9 cellular contexts compared by ENCODE assay signal in the genomic region with DNA sequence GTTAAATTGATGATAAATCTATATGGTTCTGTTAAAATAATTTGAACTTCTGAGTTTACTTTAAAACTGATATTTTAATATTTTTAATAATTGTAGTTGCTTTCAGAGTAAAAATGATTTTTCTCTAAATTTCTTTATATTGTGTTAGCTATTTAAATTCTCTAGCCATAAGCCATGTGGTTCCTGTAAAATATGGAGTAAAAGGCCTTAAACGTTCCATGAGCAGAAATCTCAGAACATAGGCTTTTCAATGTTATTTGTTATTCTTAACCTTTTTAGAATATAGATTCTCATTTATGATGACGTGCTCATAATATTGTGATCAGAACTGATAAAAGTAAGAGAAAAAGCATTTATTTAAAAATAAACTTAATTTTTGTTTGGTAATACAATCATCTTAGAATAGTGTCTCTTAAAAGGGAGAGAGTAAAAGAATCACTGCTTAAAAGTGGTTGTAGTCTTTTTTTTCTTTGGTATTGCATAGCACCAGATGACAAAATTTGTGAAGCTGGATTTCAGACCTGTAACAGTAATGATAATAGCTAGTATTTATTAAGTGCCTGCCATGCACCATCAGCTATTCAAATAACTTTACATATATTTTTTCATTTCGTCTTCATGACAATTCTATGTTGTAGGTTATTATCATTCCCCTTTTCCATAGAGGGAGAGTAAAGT. TPM values are rescaled to one million over a fixed set of nuclear protein-coding genes. Genes with fewer than 3 reads are reported as not detected.
DNase-seq lines count a peak whose midpoint lies in the region; ATAC-seq, FAIRE-seq and TF ChIP-seq lines count a peak whose summit lies in the region.
"Had no signal": no experiment of that assay in that cellular context is flagged by ENCODE, and none has a peak within 500 bp of the region (broad histone marks: within the 10 kb centered on the region; RNA-seq: fewer than 3 reads in every experiment).

No MANE protein-coding gene starts in this region.

- no peak overlapping the region for H2BK15ac ChIP-seq in mesenchymal stem cell (ENCODE audit: low read depth, poor library complexity, severe bottlenecking)

- dilution Hi-C loops in mammary epithelial cell (cut with HindIII; ENCODE audit: low sequenced_read_pairs), result no loop called here

- ATAC-seq in GM18502 (IDR thresholded peaks at IDR 0.05; ENCODE audit: poor library complexity, unreplicated experiment), result no peak
- ATAC-seq: left colon had no signal

- peaks cover 30% of the 10 kb centered on the region for H3K4me1 Mint-ChIP-seq in activated T-helper 2 cell treated with anti-CD3 and anti-CD28 coated beads, Interferon-gamma antibody, Interleukin-2, Interleukin-4, amounts not matched to agents 10 μg/mL and 5 μg/mL and 100 μg/mL, durations not matched to agents 14 hours and 24 hours and 36 hours (ENCODE audit: low read depth)

- H3K79me1 ChIP-seq in mesenchymal stem cell (replicated peaks; ENCODE audit: low read length, poor library complexity, severe bottlenecking), result no peaks in the 10 kb centered on the region

- H3K4ac ChIP-seq in mesenchymal stem cell (ENCODE audit: low read depth in 1 of 2, low read length in 2 of 2), result no peak overlapping the region

- H3K79me2 ChIP-seq in mammary epithelial cell (ENCODE audit: insufficient read depth, low read length), result peaks cover 88% of the 10 kb centered on the region

- no peak overlapping the region for H4K91ac ChIP-seq in mesenchymal stem cell (ENCODE audit: low read length)

- no peak for FAIRE-seq in D721Med (lab: Jason Lieb, UNC)

- H4K20me1 ChIP-seq in mammary epithelial cell (ENCODE audit: insufficient read depth, low read length), result no peaks in the 10 kb centered on the region

- CTCF ChIA-PET in mammary epithelial cell (lab: Charles Lee; ENCODE audit: low non-redundant PET), result no interaction called here

- H3K27ac ChIP-seq in right atrium auricular region (peak overlapping the region; percentile 94 to 97), mammary epithelial cell (ENCODE audit: insufficient read depth, low read depth, low read length) (peak overlapping the region; percentile 86), mesenchymal stem cell (ENCODE audit: low read length, poor library complexity, severe bottlenecking) (no peak overlapping the region)

- intact Hi-C loops in cardiac septum (cut with DNase I), result loop anchor here (5.0 to 10.0 kb wide), 5 partner anchors 49 to 534 kb away; a partner anchor contains a TSS
- intact Hi-C loops in mammary epithelial cell (cut with micrococcal nuclease), result loop anchor here (5.0 kb wide), 5 partner anchors 61 to 194 kb away; no protein-coding TSS in a partner anchor
- intact Hi-C loops in activated T-helper 2 cell treated with anti-CD3 and anti-CD28 coated beads, Interferon-gamma antibody, Interleukin-2, Interleukin-4, amounts not matched to agents 10 μg/mL and 5 μg/mL and 100 μg/mL, durations not matched to agents 14 hours and 24 hours and 36 hours (cut with micrococcal nuclease), result loop anchor here (5.0 to 10.0 kb wide), 5 partner anchors 71 to 346 kb away; a partner anchor contains a TSS

- H3K9ac ChIP-seq in mammary epithelial cell (ENCODE audit: insufficient read depth, low read length) (peak overlapping the region; percentile 93), mesenchymal stem cell (ENCODE audit: low read length) (peak overlapping the region; percentile 93)

- H2BK120ac ChIP-seq in mesenchymal stem cell (ENCODE audit: low read depth, low read length), result no peak overlapping the region

- no peak overlapping the region for H3K14ac ChIP-seq in mesenchymal stem cell (ENCODE audit: low read length in 2 of 2)

- DNase-seq in right atrium auricular region (ENCODE audit: low spot score), result no peak
- no peak for DNase-seq in cardiac septum (ENCODE audit: low spot score)
- DNase-seq in mammary epithelial cell, result no peak
- no peak for DNase-seq in mesenchymal stem cell
- DNase-seq in D721Med (ENCODE audit: insufficient read length, low spot score), result no peak
- no peak for DNase-seq in activated T-helper 2 cell treated with anti-CD3 and anti-CD28 coated beads, Interferon-gamma antibody, Interleukin-2, Interleukin-4, amounts not matched to agents 10 μg/mL and 5 μg/mL and 100 μg/mL, durations not matched to agents 14 hours and 24 hours and 36 hours (ENCODE audit: low spot score)
- no peak for DNase-seq in AG08396 (ENCODE audit: low spot score)
- DNase-seq: left colon had no signal

- H3K4me1 ChIP-seq in right atrium auricular region, result peaks cover 0 to 48% of the 10 kb centered on the region in 2 donors
- H3K4me1 ChIP-seq in mammary epithelial cell (ENCODE audit: insufficient read depth, low read length), result peaks cover 15% of the 10 kb centered on the region
- peaks cover 3% of the 10 kb centered on the region for H3K4me1 ChIP-seq in mesenchymal stem cell (ENCODE audit: control insufficient read depth, insufficient read depth, low read depth, low read length)

- 0% methylated on average over 3 of the region's 3 CpGs for WGBS in mammary epithelial cell (ENCODE audit: low coverage, missing lambda C conversion rate)
- WGBS in mesenchymal stem cell, result no CpG with 5 or more reads among the region's 3 CpGs

- H3K18ac ChIP-seq in mesenchymal stem cell (ENCODE audit: low read depth in 1 of 2, low read length in 2 of 2), result no peak overlapping the region

- H3K9me3 Mint-ChIP-seq in activated T-helper 2 cell treated with anti-CD3 and anti-CD28 coated beads, Interferon-gamma antibody, Interleukin-2, Interleukin-4, amounts not matched to agents 10 μg/mL and 5 μg/mL and 100 μg/mL, durations not matched to agents 14 hours and 24 hours and 36 hours, result no peaks in the 10 kb centered on the region

- peaks cover 5% of the 10 kb centered on the region for H3K36me3 Mint-ChIP-seq in activated T-helper 2 cell treated with anti-CD3 and anti-CD28 coated beads, Interferon-gamma antibody, Interleukin-2, Interleukin-4, amounts not matched to agents 10 μg/mL and 5 μg/mL and 100 μg/mL, durations not matched to agents 14 hours and 24 hours and 36 hours (ENCODE audit: low read depth)

- in situ Hi-C loops in mammary epithelial cell (cut with MboI; ENCODE audit: low sequenced_read_pairs in 2 of 2), result no loop called here

- H3K9me3 ChIP-seq in right atrium auricular region (no peaks in the 10 kb centered on the region), mammary epithelial cell (replicated peaks; ENCODE audit: insufficient read depth, low read length) (no peaks in the 10 kb centered on the region), mesenchymal stem cell (ENCODE audit: control insufficient read depth, low read length) (no peaks in the 10 kb centered on the region)

- BruUV-seq in mammary epithelial cell (replicated peaks; lab: Mats Ljungman, UMichigan), result no TSS peak

- no peak overlapping the region for H2AK5ac ChIP-seq in mesenchymal stem cell (ENCODE audit: low read length, severe bottlenecking)

- H4K8ac ChIP-seq in mesenchymal stem cell (ENCODE audit: low read length), result no peak overlapping the region

- no peak overlapping the region for H3K27ac Mint-ChIP-seq in activated T-helper 2 cell treated with anti-CD3 and anti-CD28 coated beads, Interferon-gamma antibody, Interleukin-2, Interleukin-4, amounts not matched to agents 10 μg/mL and 5 μg/mL and 100 μg/mL, durations not matched to agents 14 hours and 24 hours and 36 hours

- TF ChIP-seq CTCF in right atrium auricular region (IDR thresholded peaks at IDR 0.05) (no peak), mammary epithelial cell (conservative IDR thresholded peaks at IDR 0.05 in 1 of 2, IDR thresholded peaks at IDR 0.05 in 1 of 2; ENCODE audit: extremely low read depth in 1 of 2, insufficient read depth in 1 of 2, low read depth in 1 of 2, low read length in 2 of 2) (no peak), D721Med (IDR thresholded peaks at IDR 0.05; ENCODE audit: insufficient read depth, missing control alignments) (no peak)

- no peaks in the 10 kb centered on the region for H3K36me3 ChIP-seq in right atrium auricular region
- H3K36me3 ChIP-seq in mammary epithelial cell (ENCODE audit: insufficient read depth, low read length), result no peaks in the 10 kb centered on the region
- H3K36me3 ChIP-seq in mesenchymal stem cell (ENCODE audit: control insufficient read depth in 1 of 2, insufficient read depth in 2 of 2, low read depth in 1 of 2, low read length in 2 of 2), result peaks cover 0 to 4% of the 10 kb centered on the region in 2 experiments

- H3K4me3 ChIP-seq in right atrium auricular region (peak overlapping the region; percentile 66 to 71), mammary epithelial cell (replicated peaks in 1 of 3; ENCODE audit: insufficient read depth in 1 of 3, low read depth in 2 of 3, low read length in 3 of 3) (peak overlapping the region; percentile 89 to 97 (median 92)), mesenchymal stem cell (ENCODE audit: insufficient read depth in 1 of 2, low read depth in 1 of 2, low read length in 2 of 2) (peak overlapping the region in 1 of 2 experiments; percentile 94)

- no peak overlapping the region for H2BK12ac ChIP-seq in mesenchymal stem cell (ENCODE audit: low read length in 2 of 2)

- H3K27me3 Mint-ChIP-seq in activated T-helper 2 cell treated with anti-CD3 and anti-CD28 coated beads, Interferon-gamma antibody, Interleukin-2, Interleukin-4, amounts not matched to agents 10 μg/mL and 5 μg/mL and 100 μg/mL, durations not matched to agents 14 hours and 24 hours and 36 hours (ENCODE audit: low read depth), result peaks cover 4% of the 10 kb centered on the region

- no peak overlapping the region for H3K4me3 Mint-ChIP-seq in activated T-helper 2 cell treated with anti-CD3 and anti-CD28 coated beads, Interferon-gamma antibody, Interleukin-2, Interleukin-4, amounts not matched to agents 10 μg/mL and 5 μg/mL and 100 μg/mL, durations not matched to agents 14 hours and 24 hours and 36 hours (ENCODE audit: low read depth)

- no peak overlapping the region for H3K23ac ChIP-seq in mesenchymal stem cell (ENCODE audit: low read length in 2 of 2)

- H2BK5ac ChIP-seq in mesenchymal stem cell (ENCODE audit: low read depth, low read length, poor library complexity, severe bottlenecking), result no peak overlapping the region

- no peak overlapping the region for H2AFZ ChIP-seq in mammary epithelial cell (ENCODE audit: low read depth, low read length)
- H2AFZ ChIP-seq in mesenchymal stem cell (ENCODE audit: low read depth, low read length), result no peak overlapping the region

- H3K27me3 ChIP-seq in right atrium auricular region (no peaks in the 10 kb centered on the region), mammary epithelial cell (ENCODE audit: insufficient read depth, low read length) (no peaks in the 10 kb centered on the region), mesenchymal stem cell (ENCODE audit: control insufficient read depth in 1 of 2, insufficient read depth in 1 of 2, low read length in 2 of 2) (no peaks in the 10 kb centered on the region)

- H3K4me2 ChIP-seq in mammary epithelial cell (ENCODE audit: insufficient read depth, low read depth, low read length), result peak overlapping the region; percentile 82
- H3K4me2 ChIP-seq in mesenchymal stem cell (ENCODE audit: low read length, poor library complexity, severe bottlenecking), result peak overlapping the region; percentile 24

RNA-seq across cellular contexts. Expression of a gene that starts 2.7 kb away (rescaled TPM):
- total RNA-seq in right atrium auricular region (10 to 100 TPM; 55.0 to 68.5 TPM), cardiac septum (83.6 TPM), mammary epithelial cell (10 to 100 TPM; 46.5 to 56.0 TPM)
- 26.1 TPM for polyA plus RNA-seq in mammary epithelial cell
- 113 TPM for polyA minus RNA-seq in mammary epithelial cell
- polyA plus RNA-seq in mesenchymal stem cell (2013, experiment 1 of 2), result 45.5 TPM
- polyA plus RNA-seq in mesenchymal stem cell (2013, experiment 2 of 2), result 43.2 TPM
- 10.0 and 11.3 TPM in 2 replicates for total RNA-seq in activated T-helper 2 cell treated with anti-CD3 and anti-CD28 coated beads, Interferon-gamma antibody, Interleukin-2, Interleukin-4, amounts not matched to agents 10 μg/mL and 5 μg/mL and 100 μg/mL, durations not matched to agents 14 hours and 24 hours and 36 hours
